ENCODE assay signal across 10 cellular contexts in genomic region chr15:29088666-29089065, GRCh38.
"Had no signal": no experiment of that assay in that cellular context is flagged by ENCODE, and none has a peak within 500 bp of the region (broad histone marks: within the 10 kb centered on the region; RNA-seq: fewer than 3 reads in every experiment).

No MANE protein-coding gene starts in this region.

- H3K4me3 ChIP-seq: body of pancreas, ovary, skin epidermis, transverse colon had no signal

- H3K36me3 ChIP-seq: ovary, transverse colon had no signal

- H3K27ac ChIP-seq: body of pancreas, ovary, transverse colon had no signal

- H3K4me3 Mint-ChIP-seq: nephron; T-helper 2 cell treated with Interferon-gamma antibody and Interleukin-4, amounts not matched to agents 5 μg/mL and 100 μg/mL, for 36 hours had no signal

- H3K27ac Mint-ChIP-seq: nephron had no signal

- DNase-seq: activated CD4-positive, alpha-beta T cell treated with anti-CD3 and anti-CD28 coated beads, Interleukin-2, amount 50 U/mL, for 4 hours; hypothalamus; ovary; transverse colon had no signal

- H3K27me3 ChIP-seq: body of pancreas, ovary, transverse colon had no signal

- H3K4me1 Mint-ChIP-seq: nephron had no signal

- H3K4me1 ChIP-seq: body of pancreas, transverse colon had no signal

- ATAC-seq: body of pancreas, esophagus mucosa, left colon had no signal

- H3K9me3 ChIP-seq: body of pancreas, ovary, transverse colon had no signal
